ENCODE assay signal across 8 cellular contexts in genomic region chr19:48739835-48740704, GRCh38. TPM values are rescaled to one million over a fixed set of nuclear protein-coding genes. Genes with fewer than 3 reads are reported as not detected.
DNase-seq lines count a peak whose midpoint lies in the region; ATAC-seq lines count a peak whose summit lies in the region.

Gene RASIP1 (minus strand): TSS chr19:48740610. CDS start chr19:48740282, 328 bp downstream.

- H3K4me3 ChIP-seq in rectal smooth muscle tissue (ENCODE audit: low read length): peak within 1 kb of the TSS; percentile 60

- DNase-seq in DMS53 treated with DMSO at 0.1 percent for 48 hours (lab: John Stamatoyannopoulos, UW; ENCODE audit: unreplicated experiment): peak; percentile 12
- DNase-seq in T-cell: no peak
- no peak for DNase-seq in cardiac septum (ENCODE audit: low spot score)
- no peak for DNase-seq in activated CD4-positive, alpha-beta memory T cell treated with anti-CD3 and anti-CD28 coated beads, Interleukin-2, amount 10 ng/mL, durations not matched to agents 7 days and 5 days
- no peak for DNase-seq in HUDEP-2 (lab: John Stamatoyannopoulos, UW; ENCODE audit: unreplicated experiment in 76 of 76)
- DNase-seq in midbrain (lab: John Stamatoyannopoulos, UW): no peak

- intact Hi-C loops in cardiac septum (cut with DNase I): loop anchor here (2.0 kb wide), 1 partner anchor 65 kb away; no protein-coding TSS in a partner anchor

- H3K9ac ChIP-seq in rectal smooth muscle tissue (ENCODE audit: low read length): no peak within 1 kb of the TSS

- POLR2A ChIA-PET in T-cell (lab: Charles Lee): interaction anchor here in 1 of 2 donors (0.5 kb wide), 1 partner anchor 92 kb away, joined by 6 read pairs; no protein-coding TSS in a partner anchor
- POLR2A ChIA-PET in activated CD4-positive, alpha-beta memory T cell treated with anti-CD3 and anti-CD28 coated beads, Interleukin-2, amount 10 ng/mL, durations not matched to agents 7 days and 5 days (lab: Charles Lee): interaction anchor here (0.8 to 1.7 kb wide), 5 partner anchors 11 to 117 kb away, joined by 3 to 9 read pairs (median 4); partner anchors contain the start of gene CA11

- ATAC-seq in T-cell (replicated peaks in 1 of 4) (no peak), GM19324 (IDR thresholded peaks at IDR 0.05; ENCODE audit: low FRiP score, unreplicated experiment) (no peak)

- no peaks in the 10 kb centered on the region for H3K36me3 Mint-ChIP-seq in T-cell
- no peaks in the 10 kb centered on the region for H3K36me3 Mint-ChIP-seq in activated CD4-positive, alpha-beta memory T cell treated with anti-CD3 and anti-CD28 coated beads, Interleukin-2, amount 10 ng/mL, durations not matched to agents 7 days and 5 days (ENCODE audit: low read depth)

- H3K27ac ChIP-seq in rectal smooth muscle tissue (ENCODE audit: low read depth, low read length): peak within 1 kb of the TSS; percentile 8

- H3K27me3 ChIP-seq in rectal smooth muscle tissue (ENCODE audit: control insufficient read depth, insufficient read depth, low read length): no peaks in the 10 kb centered on the region

- H3K4me1 Mint-ChIP-seq in T-cell: peaks cover 14 to 21% (median 16%) of the 10 kb centered on the region in 3 donors
- H3K4me1 Mint-ChIP-seq in activated CD4-positive, alpha-beta memory T cell treated with anti-CD3 and anti-CD28 coated beads, Interleukin-2, amount 10 ng/mL, durations not matched to agents 7 days and 5 days: peaks cover 22% of the 10 kb centered on the region

- peak within 1 kb of the TSS; percentile 31 to 61 (median 49) for H3K4me3 Mint-ChIP-seq in T-cell
- H3K4me3 Mint-ChIP-seq in activated CD4-positive, alpha-beta memory T cell treated with anti-CD3 and anti-CD28 coated beads, Interleukin-2, amount 10 ng/mL, durations not matched to agents 7 days and 5 days: no peak within 1 kb of the TSS

- no peaks in the 10 kb centered on the region for H3K9me3 Mint-ChIP-seq in T-cell
- H3K9me3 Mint-ChIP-seq in activated CD4-positive, alpha-beta memory T cell treated with anti-CD3 and anti-CD28 coated beads, Interleukin-2, amount 10 ng/mL, durations not matched to agents 7 days and 5 days: no peaks in the 10 kb centered on the region

- no peaks in the 10 kb centered on the region for H3K36me3 ChIP-seq in rectal smooth muscle tissue (ENCODE audit: control insufficient read depth, insufficient read depth, low read length)

- no peaks in the 10 kb centered on the region for H3K4me1 ChIP-seq in rectal smooth muscle tissue (ENCODE audit: control insufficient read depth, insufficient read depth, low read length)

- H3K27ac Mint-ChIP-seq in T-cell: no peak within 1 kb of the TSS
- no peak within 1 kb of the TSS for H3K27ac Mint-ChIP-seq in activated CD4-positive, alpha-beta memory T cell treated with anti-CD3 and anti-CD28 coated beads, Interleukin-2, amount 10 ng/mL, durations not matched to agents 7 days and 5 days

- CTCF ChIA-PET in T-cell (lab: Charles Lee): interaction anchor here in 1 of 2 donors (0.7 to 1.3 kb wide), 2 partner anchors 55 to 117 kb away, joined by 3 to 4 read pairs; no protein-coding TSS in a partner anchor
- CTCF ChIA-PET in activated CD4-positive, alpha-beta memory T cell treated with anti-CD3 and anti-CD28 coated beads, Interleukin-2, amount 10 ng/mL, durations not matched to agents 7 days and 5 days (lab: Charles Lee): interaction anchor here (0.6 to 2.2 kb wide), 6 partner anchors 12 to 387 kb away, joined by 3 to 14 read pairs (median 10); no protein-coding TSS in a partner anchor

- peaks cover 0 to 2% of the 10 kb centered on the region in 2 donors for H3K27me3 Mint-ChIP-seq in T-cell
- H3K27me3 Mint-ChIP-seq in activated CD4-positive, alpha-beta memory T cell treated with anti-CD3 and anti-CD28 coated beads, Interleukin-2, amount 10 ng/mL, durations not matched to agents 7 days and 5 days: peaks cover 6% of the 10 kb centered on the region

RNA-seq across cellular contexts. Expression of gene RASIP1, which starts in this region (rescaled TPM):
- total RNA-seq in T-cell (under 1 TPM in 3 of 5 donors, not detected in 2; 0.23 to 0.65 (median 0.32) TPM), cardiac septum (13.6 TPM)
- under 1 TPM; 0.05 to 0.15 TPM for total RNA-seq in activated CD4-positive, alpha-beta memory T cell treated with anti-CD3 and anti-CD28 coated beads, Interleukin-2, amount 10 ng/mL, durations not matched to agents 7 days and 5 days
